ENCODE assay signal across 15 cellular contexts in the genomic region with DNA sequence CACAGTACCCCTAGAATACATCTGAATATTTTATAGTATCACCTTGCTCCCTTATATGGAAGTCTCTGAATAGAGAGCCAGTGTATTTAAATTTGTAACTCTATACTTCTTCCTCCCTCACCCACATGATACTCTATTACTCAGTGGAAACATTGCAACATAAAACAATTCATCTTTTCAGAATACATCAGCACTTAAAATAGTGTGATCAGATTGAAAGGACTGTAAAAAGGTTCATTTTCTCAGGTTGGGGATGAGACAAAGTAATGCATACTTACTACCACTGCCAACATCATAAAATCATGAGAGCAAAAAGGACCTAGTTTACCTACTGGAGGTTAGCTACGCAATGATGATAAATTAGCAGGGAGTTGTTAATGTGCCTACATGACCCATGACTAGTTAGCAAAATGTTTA. TPM values are rescaled to one million over a fixed set of nuclear protein-coding genes. Genes with fewer than 3 reads are reported as not detected.
A peak's percentile ranks its signal among the peaks of the same experiment; 100 is the strongest.
DNase-seq lines count a peak whose midpoint lies in the region; ATAC-seq and TF ChIP-seq lines count a peak whose summit lies in the region.
"Had no signal": no experiment of that assay in that cellular context is flagged by ENCODE, and none has a peak within 500 bp of the region (broad histone marks: within the 10 kb centered on the region; RNA-seq: fewer than 3 reads in every experiment).

No MANE protein-coding gene starts in this region.

- no peak overlapping the region for H2AFZ ChIP-seq in fibroblast of lung (ENCODE audit: low read length)

- intact Hi-C loops in gastrocnemius medialis (cut with DNase I; ENCODE audit: low total_unique reads): no loop called here

- in situ Hi-C loops in gastrocnemius medialis (cut with MboI; ENCODE audit: low sequenced_read_pairs in 4 of 4): no loop called here

- DNase-seq in RKO (ENCODE audit: low spot score) (peak; percentile 12), fibroblast of lung (ENCODE audit: low read depth in 2 of 2) (peak; percentile 75 to 84), gastrocnemius medialis (no peak), cortex of kidney (lab: John Stamatoyannopoulos, UW) (no peak)
- no peak for DNase-seq in activated CD4-positive, alpha-beta memory T cell treated with anti-CD3 and anti-CD28 coated beads, Interleukin-2, amount 10 ng/mL, durations not matched to agents 7 days and 5 days
- DNase-seq: head of caudate nucleus, left ventricle myocardium superior, spleen, transverse colon had no signal

- H3K4me3 Mint-ChIP-seq in activated CD4-positive, alpha-beta memory T cell treated with anti-CD3 and anti-CD28 coated beads, Interleukin-2, amount 10 ng/mL, durations not matched to agents 7 days and 5 days: no peak overlapping the region
- H3K4me3 Mint-ChIP-seq: activated naive CD4-positive, alpha-beta T cell treated with anti-CD3 and anti-CD28 coated beads, Interleukin-2, amount 50 U/mL, for 24 hours; dendritic cell treated with granulocyte-macrophage colony-stimulating factor and Interleukin-4, amounts not matched to agents 40 ng/mL and 50 ng/mL, for 4 days had no signal

- TF ChIP-seq CTCF in HEK293 (tag by site-specific recombination; IDR thresholded peaks at IDR 0.05): no peak
- no peak for TF ChIP-seq CTCF in fibroblast of lung (conservative IDR thresholded peaks at IDR 0.05 in 1 of 2, IDR thresholded peaks at IDR 0.05 in 1 of 2; ENCODE audit: low read depth in 1 of 2, low read length in 2 of 2)
- TF ChIP-seq CTCF in gastrocnemius medialis (IDR thresholded peaks at IDR 0.05 in 4 of 5, conservative IDR thresholded peaks at IDR 0.05 in 1 of 5): no peak

- POLR2A ChIA-PET in HEK293 (lab: Yijun Ruan, JAX): no interaction called here
- POLR2A ChIA-PET in activated CD4-positive, alpha-beta memory T cell treated with anti-CD3 and anti-CD28 coated beads, Interleukin-2, amount 10 ng/mL, durations not matched to agents 7 days and 5 days (lab: Charles Lee): no interaction called here

- CTCF ChIA-PET in HEK293 (lab: Yijun Ruan, JAX): interaction anchor here (0.8 kb wide), 1 partner anchor 323 kb away, joined by 3 read pairs; no protein-coding TSS in a partner anchor
- CTCF ChIA-PET in activated CD4-positive, alpha-beta memory T cell treated with anti-CD3 and anti-CD28 coated beads, Interleukin-2, amount 10 ng/mL, durations not matched to agents 7 days and 5 days (lab: Charles Lee): no interaction called here

- no peak overlapping the region for H3K4me2 ChIP-seq in fibroblast of lung (ENCODE audit: extremely low read depth, insufficient read depth, low read length)

- no peaks in the 10 kb centered on the region for H3K36me3 Mint-ChIP-seq in activated CD4-positive, alpha-beta memory T cell treated with anti-CD3 and anti-CD28 coated beads, Interleukin-2, amount 10 ng/mL, durations not matched to agents 7 days and 5 days (ENCODE audit: low read depth)
- H3K36me3 Mint-ChIP-seq: activated naive CD4-positive, alpha-beta T cell treated with anti-CD3 and anti-CD28 coated beads, Interleukin-2, amount 50 U/mL, for 24 hours had no signal

- no peak overlapping the region for H3K4me3 ChIP-seq in HEK293 (ENCODE audit: low read depth, low read length)
- no peak overlapping the region for H3K4me3 ChIP-seq in fibroblast of lung (replicated peaks in 1 of 4; ENCODE audit: control extremely low read depth in 1 of 4, insufficient read depth in 1 of 4, low read depth in 3 of 4, low read length in 4 of 4)
- H3K4me3 ChIP-seq in gastrocnemius medialis: no peak overlapping the region
- H3K4me3 ChIP-seq: spleen, transverse colon had no signal

- no peak overlapping the region for H3K27ac ChIP-seq in HEK293 (ENCODE audit: extremely low read depth, low read depth, low read length)
- no peak overlapping the region for H3K27ac ChIP-seq in fibroblast of lung (ENCODE audit: insufficient read depth, low read length)
- peak overlapping the region; percentile 21 to 76 (median 46) for H3K27ac ChIP-seq in gastrocnemius medialis

- no peaks in the 10 kb centered on the region for H3K4me1 Mint-ChIP-seq in activated CD4-positive, alpha-beta memory T cell treated with anti-CD3 and anti-CD28 coated beads, Interleukin-2, amount 10 ng/mL, durations not matched to agents 7 days and 5 days
- H3K4me1 Mint-ChIP-seq: activated naive CD4-positive, alpha-beta T cell treated with anti-CD3 and anti-CD28 coated beads, Interleukin-2, amount 50 U/mL, for 24 hours had no signal

- TF ChIP-seq POLR2A in gastrocnemius medialis (IDR thresholded peaks at IDR 0.05): no peak

- H3K27me3 Mint-ChIP-seq in activated CD4-positive, alpha-beta memory T cell treated with anti-CD3 and anti-CD28 coated beads, Interleukin-2, amount 10 ng/mL, durations not matched to agents 7 days and 5 days: no peaks in the 10 kb centered on the region

- ATAC-seq in gastrocnemius medialis (peak; percentile 92 to 97), GM19397 (IDR thresholded peaks at IDR 0.05; ENCODE audit: unreplicated experiment) (no peak)
- ATAC-seq: left ventricle myocardium superior, Right ventricle myocardium inferior had no signal

- no peaks in the 10 kb centered on the region for H3K79me2 ChIP-seq in fibroblast of lung (ENCODE audit: control insufficient read depth, insufficient read depth, low read length)

- no peaks in the 10 kb centered on the region for H3K4me1 ChIP-seq in HEK293 (ENCODE audit: control insufficient read depth, insufficient read depth, low read length)
- peaks cover 4% of the 10 kb centered on the region for H3K4me1 ChIP-seq in fibroblast of lung (ENCODE audit: control insufficient read depth, extremely low read depth, insufficient read depth, low read length)
- H3K4me1 ChIP-seq in gastrocnemius medialis: peaks cover 17 to 21% of the 10 kb centered on the region in 2 donors

- H3K27me3 ChIP-seq in fibroblast of lung (ENCODE audit: control insufficient read depth, insufficient read depth, low read length): no peaks in the 10 kb centered on the region
- H3K27me3 ChIP-seq in gastrocnemius medialis: no peaks in the 10 kb centered on the region
- H3K27me3 ChIP-seq: spleen, transverse colon had no signal

- H3K9ac ChIP-seq in fibroblast of lung (ENCODE audit: insufficient read depth, low read length): no peak overlapping the region

- H4K20me1 ChIP-seq in fibroblast of lung (ENCODE audit: control insufficient read depth, extremely low read depth, insufficient read depth, low read length): no peaks in the 10 kb centered on the region

- H3K9me3 ChIP-seq in HEK293 (ENCODE audit: control insufficient read depth, insufficient read depth, low read depth, low read length): no peaks in the 10 kb centered on the region
- H3K9me3 ChIP-seq in fibroblast of lung (ENCODE audit: control insufficient read depth, insufficient read depth, low read depth, low read length): no peaks in the 10 kb centered on the region
- H3K9me3 ChIP-seq in gastrocnemius medialis: no peaks in the 10 kb centered on the region
- H3K9me3 ChIP-seq: spleen, transverse colon had no signal

- H3K27ac Mint-ChIP-seq in activated CD4-positive, alpha-beta memory T cell treated with anti-CD3 and anti-CD28 coated beads, Interleukin-2, amount 10 ng/mL, durations not matched to agents 7 days and 5 days: no peak overlapping the region
- H3K27ac Mint-ChIP-seq: activated naive CD4-positive, alpha-beta T cell treated with anti-CD3 and anti-CD28 coated beads, Interleukin-2, amount 50 U/mL, for 24 hours; dendritic cell treated with granulocyte-macrophage colony-stimulating factor and Interleukin-4, amounts not matched to agents 40 ng/mL and 50 ng/mL, for 4 days had no signal

- no peaks in the 10 kb centered on the region for H3K36me3 ChIP-seq in HEK293 (ENCODE audit: control insufficient read depth in 2 of 2, insufficient read depth in 1 of 2, low read length in 2 of 2)
- no peaks in the 10 kb centered on the region for H3K36me3 ChIP-seq in fibroblast of lung (ENCODE audit: control insufficient read depth, insufficient read depth, low read length)
- H3K36me3 ChIP-seq in gastrocnemius medialis: no peaks in the 10 kb centered on the region
- H3K36me3 ChIP-seq: spleen, transverse colon had no signal

- H3K9me3 Mint-ChIP-seq in activated CD4-positive, alpha-beta memory T cell treated with anti-CD3 and anti-CD28 coated beads, Interleukin-2, amount 10 ng/mL, durations not matched to agents 7 days and 5 days: peaks cover 3% of the 10 kb centered on the region
- H3K9me3 Mint-ChIP-seq: activated naive CD4-positive, alpha-beta T cell treated with anti-CD3 and anti-CD28 coated beads, Interleukin-2, amount 50 U/mL, for 24 hours; dendritic cell treated with granulocyte-macrophage colony-stimulating factor and Interleukin-4, amounts not matched to agents 40 ng/mL and 50 ng/mL, for 4 days had no signal

TF ChIP-seq in HEK293, 187 proteins besides CTCF, POLR2A, EP300 and RAD21 (continues in another document):
- TF ChIP-seq ZNF280D (tag by site-specific recombination; IDR thresholded peaks at IDR 0.05) (no peak), ZNF16 (tag by site-specific recombination; IDR thresholded peaks at IDR 0.05; ENCODE audit: low read depth) (no peak), ZNF777 (tag by site-specific recombination; IDR thresholded peaks at IDR 0.05; ENCODE audit: borderline replicate concordance) (no peak)

RNA-seq across cellular contexts. Expression of gene THRB, which starts 13.8 kb away (rescaled TPM):
- total RNA-seq in fibroblast of lung: 3.9 and 7.4 TPM in 2 replicates
- polyA plus RNA-seq in fibroblast of lung: 1.2 and 4.2 TPM in 2 replicates
- polyA plus RNA-seq in fibroblast of lung (2012): 0.92 and 2.8 TPM in 2 replicates
- polyA minus RNA-seq in fibroblast of lung (ENCODE audit: low replicate concordance): 0.70 and 0.98 TPM in 2 replicates
- total RNA-seq in gastrocnemius medialis: 10 to 100 TPM; 20.1 to 60.0 (median 25.3) TPM
- total RNA-seq in activated CD4-positive, alpha-beta memory T cell treated with anti-CD3 and anti-CD28 coated beads, Interleukin-2, amount 10 ng/mL, durations not matched to agents 7 days and 5 days: not detected
- total RNA-seq: activated CD8-positive, alpha-beta memory T cell treated with anti-CD3 and anti-CD28 coated beads for 36 hours had no signal

Comparison
In these comparisons a context has a peak if more than half of its experiments do, and no peak if none do; other contexts are left out.
1. H3K27ac ChIP-seq: peak in gastrocnemius medialis (4 of 4); none in HEK293 (single experiment) and fibroblast of lung (single experiment).
2. DNase-seq: peak in RKO (single experiment) and fibroblast of lung (2 of 2); none in gastrocnemius medialis (0 of 2), activated CD4-positive, alpha-beta memory T cell treated with anti-CD3 and anti-CD28 coated beads, Interleukin-2, amount 10 ng/mL, durations not matched to agents 7 days and 5 days (single experiment) and cortex of kidney (single experiment).